Comparison of ENCODE assay signal across 8 cellular contexts in genomic region chr3:57227930-57228733, GRCh38. TPM values are rescaled to one million over a fixed set of nuclear protein-coding genes. Genes with fewer than 3 reads are reported as not detected.
DNase-seq lines count a peak whose midpoint lies in the region; ATAC-seq and TF ChIP-seq lines count a peak whose summit lies in the region.

No MANE protein-coding gene starts in this region.

- H3K36me3 ChIP-seq in BLaER1 (peaks cover 14% of the 10 kb centered on the region; the same call in 1 of the 2 replicates), SK-N-MC (ENCODE audit: insufficient read depth, low read length) (no peaks in the 10 kb centered on the region), urinary bladder (ENCODE audit: insufficient read depth) (no peaks in the 10 kb centered on the region)

- no peaks in the 10 kb centered on the region for H3K27me3 Mint-ChIP-seq in activated naive CD8-positive, alpha-beta T cell treated with anti-CD3 and anti-CD28 coated beads, Interleukin-2, amount 50 U/mL, for 24 hours

- H3K9ac ChIP-seq in BLaER1 (peak overlapping the region; percentile 91), SK-N-MC (ENCODE audit: insufficient read length) (peak overlapping the region; percentile 65)

- intact Hi-C loops in Right ventricle myocardium inferior (cut with DNase I): loop anchor here (2.0 to 5.0 kb wide), 3 partner anchors 57 to 529 kb away; partner anchors contain the start of gene SLMAP

- H3K4me1 Mint-ChIP-seq in activated naive CD8-positive, alpha-beta T cell treated with anti-CD3 and anti-CD28 coated beads, Interleukin-2, amount 50 U/mL, for 24 hours: peaks cover 37% of the 10 kb centered on the region

- H3K4me3 ChIP-seq in BLaER1 (peak overlapping the region; percentile 99), SK-N-MC (peak overlapping the region; percentile 90), urinary bladder (ENCODE audit: low read depth, low read length) (peak overlapping the region; percentile 65)

- under 1% methylated on average over 70 of the region's 70 CpGs for WGBS in urinary bladder

- DNase-seq in SK-N-MC (ENCODE audit: low read depth, low spot score) (no peak), Right ventricle myocardium inferior (ENCODE audit: missing footprints) (peak; percentile 80), omental fat pad (ENCODE audit: low spot score) (no peak)
- DNase-seq in activated naive CD8-positive, alpha-beta T cell treated with anti-CD3 and anti-CD28 coated beads, Interleukin-2, amount 50 U/mL, for 24 hours: peak; percentile 47

- no peak for TF ChIP-seq CTCF in omental fat pad (IDR thresholded peaks at IDR 0.05)

- ATAC-seq in HG03354 (IDR thresholded peaks at IDR 0.05; ENCODE audit: poor library complexity, severe bottlenecking, unreplicated experiment) (peak; percentile 50), Right ventricle myocardium inferior (peak; percentile 70), omental fat pad (ENCODE audit: low FRiP score) (peak; percentile 81)
- peak; percentile 49 for ATAC-seq in activated naive CD8-positive, alpha-beta T cell treated with anti-CD3 and anti-CD28 coated beads, Interleukin-2, amount 50 U/mL, for 24 hours

- peak overlapping the region; percentile 84 for H3K4me3 Mint-ChIP-seq in activated naive CD8-positive, alpha-beta T cell treated with anti-CD3 and anti-CD28 coated beads, Interleukin-2, amount 50 U/mL, for 24 hours

- peaks cover 49% of the 10 kb centered on the region for H3K4me1 ChIP-seq in BLaER1
- H3K4me1 ChIP-seq in urinary bladder (ENCODE audit: insufficient read depth): no peaks in the 10 kb centered on the region

- H3K27ac ChIP-seq in BLaER1 (peak overlapping the region; percentile 89), SK-N-MC (no peak overlapping the region), urinary bladder (ENCODE audit: low read depth) (peak overlapping the region; percentile 80)

- peak overlapping the region; percentile 92 for H3K4me2 ChIP-seq in BLaER1

- peaks cover 3% of the 10 kb centered on the region for H3K36me3 Mint-ChIP-seq in activated naive CD8-positive, alpha-beta T cell treated with anti-CD3 and anti-CD28 coated beads, Interleukin-2, amount 50 U/mL, for 24 hours (ENCODE audit: low read depth)

- H3K27me3 ChIP-seq in BLaER1: no peaks in the 10 kb centered on the region

- peak overlapping the region; percentile 49 for H3K27ac Mint-ChIP-seq in activated naive CD8-positive, alpha-beta T cell treated with anti-CD3 and anti-CD28 coated beads, Interleukin-2, amount 50 U/mL, for 24 hours

- TF ChIP-seq POLR2A in GM19099 (IDR thresholded peaks at IDR 0.05; ENCODE audit: extremely low read depth, insufficient read length, low read depth): peak; percentile 18

- H4K20me1 ChIP-seq in BLaER1: peaks cover 42% of the 10 kb centered on the region

- no peaks in the 10 kb centered on the region for H3K9me3 Mint-ChIP-seq in activated naive CD8-positive, alpha-beta T cell treated with anti-CD3 and anti-CD28 coated beads, Interleukin-2, amount 50 U/mL, for 24 hours

- H3K9me3 ChIP-seq in BLaER1 (no peaks in the 10 kb centered on the region; the same call in 1 of the 2 replicates), SK-N-MC (ENCODE audit: low read depth, low read length) (no peaks in the 10 kb centered on the region)

RNA-seq across cellular contexts. Expression of gene APPL1, which starts 0.6 kb away (rescaled TPM):
- total RNA-seq in Right ventricle myocardium inferior (43.6 TPM), omental fat pad (10 to 100 TPM; 34.1 to 62.0 (median 50.0) TPM), urinary bladder (107 TPM)
- 21.2 TPM for polyA plus RNA-seq in urinary bladder

RNA-seq across cellular contexts. Expression of gene HESX1, which starts 28.4 kb away (rescaled TPM):
- total RNA-seq in Right ventricle myocardium inferior (not detected), omental fat pad (1 to 10 TPM in 1 of 4 donors, under 1 TPM in 1, not detected in 2; 0.82 to 1.9 TPM), urinary bladder (2.3 TPM)
- polyA plus RNA-seq in urinary bladder: 1.1 TPM

Comparison
In these comparisons a context has a peak if more than half of its experiments do, and no peak if none do; other contexts are left out.
1. DNase-seq: peak in activated naive CD8-positive, alpha-beta T cell treated with anti-CD3 and anti-CD28 coated beads, Interleukin-2, amount 50 U/mL, for 24 hours (single experiment) and Right ventricle myocardium inferior (single experiment); none in SK-N-MC (single experiment) and omental fat pad (single experiment).
2. Peak in every context shown above with its lines, with median percentiles within 50 percentile points of each other: H3K4me3 ChIP-seq and ATAC-seq.